Comparison of ENCODE assay signal across 23 cellular contexts in genomic region chr16:8919089-8919933, GRCh38. TPM values are rescaled to one million over a fixed set of nuclear protein-coding genes. Genes with fewer than 3 reads are reported as not detected.
A peak's percentile ranks its signal among the peaks of the same experiment; 100 is the strongest.
DNase-seq lines count a peak whose midpoint lies in the region; ATAC-seq and TF ChIP-seq lines count a peak whose summit lies in the region.
"Had no signal": no experiment of that assay in that cellular context is flagged by ENCODE, and none has a peak within 500 bp of the region (broad histone marks: within the 10 kb centered on the region; RNA-seq: fewer than 3 reads in every experiment).

No MANE protein-coding gene starts in this region.

- no peaks in the 10 kb centered on the region for H3K9me2 ChIP-seq in MM.1S (replicated peaks; ENCODE audit: insufficient read depth, low read length)

- peaks cover 78% of the 10 kb centered on the region for H3K79me2 ChIP-seq in DND-41 (ENCODE audit: insufficient read depth, low read length)
- H3K79me2 ChIP-seq in MM.1S (ENCODE audit: low read length) = peaks cover 100% of the 10 kb centered on the region

- POLR2A ChIA-PET in activated CD4-positive, alpha-beta T cell treated with anti-CD3 and anti-CD28 coated beads for 36 hours (lab: Charles Lee) = no interaction called here
- POLR2A ChIA-PET in activated CD4-positive, alpha-beta memory T cell treated with anti-CD3 and anti-CD28 coated beads, Interleukin-2, amount 10 ng/mL, durations not matched to agents 7 days and 5 days (lab: Charles Lee) = interaction anchor here (0.9 to 1.5 kb wide), 7 partner anchors 8 to 84 kb away, joined by 3 to 6 read pairs (median 3); no protein-coding TSS in a partner anchor

- TF ChIP-seq CTCF in DND-41 (IDR thresholded peaks at IDR 0.05; ENCODE audit: borderline replicate concordance, extremely low read depth, low read length, poor library complexity, severe bottlenecking) = no peak
- TF ChIP-seq CTCF in endodermal cell (conservative IDR thresholded peaks at IDR 0.05) = no peak
- no peak for TF ChIP-seq CTCF in MM.1S (IDR thresholded peaks at IDR 0.05; ENCODE audit: low read length)

- H3K9me3 Mint-ChIP-seq in activated CD4-positive, alpha-beta T cell treated with anti-CD3 and anti-CD28 coated beads for 36 hours (ENCODE audit: low read depth) = no peaks in the 10 kb centered on the region
- H3K9me3 Mint-ChIP-seq in activated CD4-positive, alpha-beta memory T cell treated with anti-CD3 and anti-CD28 coated beads, Interleukin-2, amount 10 ng/mL, durations not matched to agents 7 days and 5 days = no peaks in the 10 kb centered on the region
- no peaks in the 10 kb centered on the region for H3K9me3 Mint-ChIP-seq in endodermal cell

- CTCF ChIA-PET in activated CD4-positive, alpha-beta T cell treated with anti-CD3 and anti-CD28 coated beads for 36 hours (lab: Charles Lee) = interaction anchor here (0.7 to 1.9 kb wide), 3 partner anchors 17 to 208 kb away, joined by 3 to 7 read pairs (median 5); no protein-coding TSS in a partner anchor
- CTCF ChIA-PET in activated CD4-positive, alpha-beta memory T cell treated with anti-CD3 and anti-CD28 coated beads, Interleukin-2, amount 10 ng/mL, durations not matched to agents 7 days and 5 days (lab: Charles Lee) = interaction anchor here (0.7 to 4.7 kb wide), 5 partner anchors 11 to 89 kb away, joined by 3 to 35 read pairs (median 4); no protein-coding TSS in a partner anchor

- no peak overlapping the region for H3K4me3 Mint-ChIP-seq in activated CD4-positive, alpha-beta T cell treated with anti-CD3 and anti-CD28 coated beads for 36 hours
- H3K4me3 Mint-ChIP-seq in activated CD4-positive, alpha-beta memory T cell treated with anti-CD3 and anti-CD28 coated beads, Interleukin-2, amount 10 ng/mL, durations not matched to agents 7 days and 5 days = no peak overlapping the region
- H3K4me3 Mint-ChIP-seq in endodermal cell = no peak overlapping the region

- intact Hi-C loops in activated CD4-positive, alpha-beta T cell treated with anti-CD3 and anti-CD28 coated beads for 36 hours (cut with DNase I, micrococcal nuclease) = no loop called here

- H3K9me3 ChIP-seq in DND-41 (ENCODE audit: insufficient read depth, low read length, severe bottlenecking) = no peaks in the 10 kb centered on the region
- no peaks in the 10 kb centered on the region for H3K9me3 ChIP-seq in endodermal cell (ENCODE audit: control insufficient read depth, low read length)
- no peaks in the 10 kb centered on the region for H3K9me3 ChIP-seq in MM.1S (replicated peaks; ENCODE audit: insufficient read depth, low read length)
- H3K9me3 ChIP-seq: BLaER1 treated with 17β-estradiol and CSF1 and Interleukin-3, amounts not matched to agents 10 nM and 100 nM; colonic mucosa; prostate gland; SJCRH30; spleen; tibial artery had no signal

- 94 to 95% methylated on average over 14 to 18 of the region's 18 CpGs for WGBS in endodermal cell (ENCODE audit: insufficient coverage in 1 of 2, insufficient read length in 1 of 2), 2 experiments

- no peaks in the 10 kb centered on the region for H3K27me3 Mint-ChIP-seq in activated CD4-positive, alpha-beta T cell treated with anti-CD3 and anti-CD28 coated beads for 36 hours
- H3K27me3 Mint-ChIP-seq in activated CD4-positive, alpha-beta memory T cell treated with anti-CD3 and anti-CD28 coated beads, Interleukin-2, amount 10 ng/mL, durations not matched to agents 7 days and 5 days = no peaks in the 10 kb centered on the region
- H3K27me3 Mint-ChIP-seq in endodermal cell (ENCODE audit: insufficient read depth) = no peaks in the 10 kb centered on the region

- H3K4me2 ChIP-seq in DND-41 (ENCODE audit: insufficient read depth, low read length) (no peak overlapping the region), MM.1S (ENCODE audit: low read depth, low read length) (no peak overlapping the region)
- H3K4me2 ChIP-seq: BLaER1 treated with 17β-estradiol and CSF1 and Interleukin-3, amounts not matched to agents 10 nM and 100 nM; hepatocyte had no signal

- peaks cover 98% of the 10 kb centered on the region for H3K36me3 ChIP-seq in DND-41 (ENCODE audit: insufficient read depth, low read length)
- peaks cover 84% of the 10 kb centered on the region for H3K36me3 ChIP-seq in endodermal cell (ENCODE audit: control insufficient read depth, insufficient read depth, low read length)
- peaks cover 40% of the 10 kb centered on the region for H3K36me3 ChIP-seq in MM.1S (replicated peaks; ENCODE audit: insufficient read depth, low read length)

- peak; percentile 10 for ATAC-seq in activated CD4-positive, alpha-beta T cell treated with anti-CD3 and anti-CD28 coated beads for 36 hours
- ATAC-seq in DND-41 (ENCODE audit: insufficient read depth, low read depth) = peak; percentile 71
- ATAC-seq: PC-3 had no signal

- 0 out of 2 replicates have a peak, but pooled peaks cover 5% of the 10 kb centered on the region for H3F3A ChIP-seq in MM.1S (ENCODE audit: insufficient read depth, low read length)

- H3K27me3 ChIP-seq in DND-41 (ENCODE audit: insufficient read depth, low read length, poor library complexity) = no peaks in the 10 kb centered on the region
- H3K27me3 ChIP-seq in endodermal cell (ENCODE audit: control insufficient read depth, insufficient read depth, low read length, poor library complexity, severe bottlenecking) = no peaks in the 10 kb centered on the region
- no peaks in the 10 kb centered on the region for H3K27me3 ChIP-seq in MM.1S (replicated peaks; ENCODE audit: insufficient read depth, low read length)
- H3K27me3 ChIP-seq: BLaER1 treated with 17β-estradiol and CSF1 and Interleukin-3, amounts not matched to agents 10 nM and 100 nM; colonic mucosa; hepatocyte; SJCRH30; spleen; tibial artery had no signal

- H3K9ac ChIP-seq in DND-41 (ENCODE audit: low read depth, low read length) (no peak overlapping the region), endodermal cell (ENCODE audit: extremely low read depth, low read length, poor library complexity, severe bottlenecking) (no peak overlapping the region), MM.1S (ENCODE audit: low read length) (no peak overlapping the region)
- H3K9ac ChIP-seq: BLaER1 treated with 17β-estradiol and CSF1 and Interleukin-3, amounts not matched to agents 10 nM and 100 nM had no signal

- H2AFZ ChIP-seq in DND-41 (ENCODE audit: low read depth, low read length) = no peak overlapping the region
- no peak overlapping the region for H2AFZ ChIP-seq in MM.1S (ENCODE audit: low read length)
- H2AFZ ChIP-seq: GM23248, hepatocyte had no signal

- no peak overlapping the region for H3K4me3 ChIP-seq in DND-41 (ENCODE audit: low read depth in 1 of 2, low read length in 2 of 2)
- H3K4me3 ChIP-seq in endodermal cell (ENCODE audit: low read length) = no peak overlapping the region
- H3K4me3 ChIP-seq in MM.1S (ENCODE audit: low read length) = no peak overlapping the region
- H3K4me3 ChIP-seq: BLaER1 treated with 17β-estradiol and CSF1 and Interleukin-3, amounts not matched to agents 10 nM and 100 nM; colonic mucosa; hepatocyte; prostate gland; SJCRH30; spleen; tibial artery had no signal

- H3K4me1 Mint-ChIP-seq in activated CD4-positive, alpha-beta T cell treated with anti-CD3 and anti-CD28 coated beads for 36 hours = peaks cover 60% of the 10 kb centered on the region
- peaks cover 88% of the 10 kb centered on the region for H3K4me1 Mint-ChIP-seq in activated CD4-positive, alpha-beta memory T cell treated with anti-CD3 and anti-CD28 coated beads, Interleukin-2, amount 10 ng/mL, durations not matched to agents 7 days and 5 days
- no peaks in the 10 kb centered on the region for H3K4me1 Mint-ChIP-seq in endodermal cell

- H3K36me3 Mint-ChIP-seq in activated CD4-positive, alpha-beta T cell treated with anti-CD3 and anti-CD28 coated beads for 36 hours (ENCODE audit: low read depth) = peaks cover 81% of the 10 kb centered on the region
- H3K36me3 Mint-ChIP-seq in activated CD4-positive, alpha-beta memory T cell treated with anti-CD3 and anti-CD28 coated beads, Interleukin-2, amount 10 ng/mL, durations not matched to agents 7 days and 5 days (ENCODE audit: low read depth) = peaks cover 93% of the 10 kb centered on the region
- peaks cover 83% of the 10 kb centered on the region for H3K36me3 Mint-ChIP-seq in endodermal cell (ENCODE audit: low read depth)

- no peak for DNase-seq in activated CD4-positive, alpha-beta T cell treated with anti-CD3 and anti-CD28 coated beads for 36 hours
- DNase-seq in activated CD4-positive, alpha-beta T cell treated with anti-CD3 and anti-CD28 coated beads for 1 hour = no peak
- DNase-seq in DND-41 (peak; percentile 53), endodermal cell (no peak), MM.1S (no peak), NCI-H2227 treated with DMSO at 0.1 percent for 48 hours (lab: John Stamatoyannopoulos, UW) (no peak)
- DNase-seq in activated CD4-positive, alpha-beta memory T cell treated with anti-CD3 and anti-CD28 coated beads, Interleukin-2, amount 10 ng/mL, durations not matched to agents 7 days and 5 days = no peak
- no peak for DNase-seq in stimulated activated CD4-positive, alpha-beta T cell treated with anti-CD3 and anti-CD28 coated beads, Interleukin-4, amount 100 ng/mL, for 1 hour
- DNase-seq: activated CD4-positive, alpha-beta T cell treated with anti-CD3 and anti-CD28 coated beads for 48 hours; colonic mucosa; GM23248; NCI-H82; PC-3; SJCRH30; spleen; tibial artery had no signal

- H4K20me1 ChIP-seq in DND-41 (ENCODE audit: insufficient read depth, low read length) (peaks cover 60% of the 10 kb centered on the region), MM.1S (ENCODE audit: insufficient read depth, low read length) (peaks cover 23% of the 10 kb centered on the region)

- H3K27ac Mint-ChIP-seq in activated CD4-positive, alpha-beta T cell treated with anti-CD3 and anti-CD28 coated beads for 36 hours = peak overlapping the region; percentile 83
- peak overlapping the region; percentile 81 for H3K27ac Mint-ChIP-seq in activated CD4-positive, alpha-beta memory T cell treated with anti-CD3 and anti-CD28 coated beads, Interleukin-2, amount 10 ng/mL, durations not matched to agents 7 days and 5 days
- peak overlapping the region; percentile 31 for H3K27ac Mint-ChIP-seq in endodermal cell

- peak overlapping the region; percentile 38; the same call in 1 of the 2 replicates for H3K27ac ChIP-seq in DND-41 (ENCODE audit: low read length)
- no peak overlapping the region for H3K27ac ChIP-seq in endodermal cell (ENCODE audit: low read depth, low read length)
- no peak overlapping the region for H3K27ac ChIP-seq in MM.1S (ENCODE audit: low read length)
- H3K27ac ChIP-seq: BLaER1 treated with 17β-estradiol and CSF1 and Interleukin-3, amounts not matched to agents 10 nM and 100 nM; colonic mucosa; hepatocyte; SJCRH30; spleen; tibial artery had no signal

- H3K4me1 ChIP-seq in DND-41 (ENCODE audit: insufficient read depth, low read length) = peaks cover 45% of the 10 kb centered on the region
- H3K4me1 ChIP-seq in endodermal cell (ENCODE audit: control insufficient read depth, insufficient read depth, low read length) = no peaks in the 10 kb centered on the region
- H3K4me1 ChIP-seq in MM.1S (ENCODE audit: low read length) = 0 out of 2 replicates have a peak, but pooled peaks cover 2% of the 10 kb centered on the region
- H3K4me1 ChIP-seq: SJCRH30, tibial artery had no signal

RNA-seq across cellular contexts. Expression of gene LITAFD, which starts 37.2 kb away (rescaled TPM):
- total RNA-seq in activated CD4-positive, alpha-beta T cell treated with anti-CD3 and anti-CD28 coated beads for 36 hours = not detected
- total RNA-seq in activated CD4-positive, alpha-beta memory T cell treated with anti-CD3 and anti-CD28 coated beads, Interleukin-2, amount 10 ng/mL, durations not matched to agents 7 days and 5 days = not detected
- not detected for total RNA-seq in endodermal cell
- polyA plus RNA-seq in endodermal cell (2013, experiment 1 of 2) = not detected
- not detected for polyA plus RNA-seq in endodermal cell (2013, experiment 2 of 2)
- total RNA-seq: A172, colonic mucosa, endothelial cell of umbilical vein, GM23248, hepatocyte, lung microvascular endothelial cell, PC-3, SJCRH30, spleen had no signal
- polyA plus RNA-seq: endothelial cell of umbilical vein, GM23248, hepatocyte, keratinocyte, spleen had no signal

RNA-seq across cellular contexts. Expression of gene USP7, which starts 44.4 kb away (rescaled TPM):
- 100 to 1,000 TPM; 165 to 198 TPM for total RNA-seq in activated CD4-positive, alpha-beta T cell treated with anti-CD3 and anti-CD28 coated beads for 36 hours
- total RNA-seq in activated CD4-positive, alpha-beta memory T cell treated with anti-CD3 and anti-CD28 coated beads, Interleukin-2, amount 10 ng/mL, durations not matched to agents 7 days and 5 days = 100 to 1,000 TPM; 162 to 166 TPM
- total RNA-seq in endodermal cell = 100 to 1,000 TPM; 114 to 140 TPM
- 101 TPM for polyA plus RNA-seq in endodermal cell (2013, experiment 1 of 2)
- polyA plus RNA-seq in endodermal cell (2013, experiment 2 of 2) = 95.6 TPM

RNA-seq across cellular contexts. Expression of gene CARHSP1, which starts 50.5 kb away (rescaled TPM):
- 10 to 100 TPM; 49.4 to 64.5 TPM for total RNA-seq in activated CD4-positive, alpha-beta T cell treated with anti-CD3 and anti-CD28 coated beads for 36 hours
- total RNA-seq in activated CD4-positive, alpha-beta memory T cell treated with anti-CD3 and anti-CD28 coated beads, Interleukin-2, amount 10 ng/mL, durations not matched to agents 7 days and 5 days = 100 to 1,000 TPM; 168 to 179 TPM
- 100 to 1,000 TPM; 233 to 275 TPM for total RNA-seq in endodermal cell
- 183 TPM for polyA plus RNA-seq in endodermal cell (2013, experiment 1 of 2)
- 179 TPM for polyA plus RNA-seq in endodermal cell (2013, experiment 2 of 2)

Comparison
In these comparisons a context has a peak if more than half of its experiments do, and no peak if none do; other contexts are left out.
1. H3K27ac Mint-ChIP-seq: peak in every context shown above with its lines; median percentile 83 in activated CD4-positive, alpha-beta T cell treated with anti-CD3 and anti-CD28 coated beads for 36 hours; 81 in activated CD4-positive, alpha-beta memory T cell treated with anti-CD3 and anti-CD28 coated beads, Interleukin-2, amount 10 ng/mL, durations not matched to agents 7 days and 5 days; 31 in endodermal cell.